ENCODE assay signal across 27 cellular contexts in genomic region chr9:93667627-93668026, GRCh38.
A peak's percentile ranks its signal among the peaks of the same experiment; 100 is the strongest.
DNase-seq lines count a peak whose midpoint lies in the region; ATAC-seq and TF ChIP-seq lines count a peak whose summit lies in the region.
"Had no signal": no experiment of that assay in that cellular context is flagged by ENCODE, and none has a peak within 500 bp of the region (broad histone marks: within the 10 kb centered on the region; RNA-seq: fewer than 3 reads in every experiment).

No MANE protein-coding gene starts in this region.

- 67 to 82% (median 74%) methylated on average over 4 of the region's 4 CpGs for WGBS in psoas muscle, 3 donors

- H3K9me3 ChIP-seq in Peyer's patch = no peaks in the 10 kb centered on the region
- no peaks in the 10 kb centered on the region for H3K9me3 ChIP-seq in left ventricle myocardium inferior (replicated peaks)
- no peaks in the 10 kb centered on the region for H3K9me3 ChIP-seq in psoas muscle
- H3K9me3 ChIP-seq: BLaER1 treated with 17β-estradiol and CSF1 and Interleukin-3, amounts not matched to agents 10 nM and 100 nM; neutrophil; SK-N-SH had no signal

- H3K4me1 ChIP-seq in Peyer's patch (no peaks in the 10 kb centered on the region), left ventricle myocardium inferior (peaks cover 3% of the 10 kb centered on the region), psoas muscle (no peaks in the 10 kb centered on the region)

- peak; percentile 14 for DNase-seq in activated CD4-positive, CD25-positive, alpha-beta regulatory T cell treated with anti-CD3 and anti-CD28 coated beads, Interleukin-2, amount 50 U/mL, for 72 hours
- peak in 2 of 3 donors; percentile 4 to 11 for DNase-seq in Peyer's patch
- peak; percentile 5 for DNase-seq in left ventricle myocardium inferior
- DNase-seq in psoas muscle = peak; percentile 6
- no peak for DNase-seq in stimulated activated CD4-positive, alpha-beta T cell treated with anti-CD3 and anti-CD28 coated beads, Interleukin-2, amount 100 ng/mL, for 48 hours
- DNase-seq: activated CD4-positive, alpha-beta memory T cell treated with anti-CD3 and anti-CD28 coated beads for 36 hours; activated CD4-positive, CD25-positive, alpha-beta regulatory T cell; central memory CD4-positive, alpha-beta T cell; COR-L47; DMS53; foreskin melanocyte; HCEC 1CT; Karpas-422; NCI-H1417 treated with DMSO at 0.1 percent for 48 hours; NCI-H2029 treated with DMSO at 0.1 percent for 48 hours; NCI-H2227 treated with DMSO at 0.1 percent for 48 hours; NCI-H526; SK-N-SH; stimulated activated CD4-positive, alpha-beta T cell treated with anti-CD3 and anti-CD28 coated beads, Interleukin-4, amount 100 ng/mL, for 4 hours had no signal

- ATAC-seq in activated CD4-positive, CD25-positive, alpha-beta regulatory T cell treated with anti-CD3 and anti-CD28 coated beads, Interleukin-2, amount 50 U/mL, for 24 hours = no peak
- no peak for ATAC-seq in psoas muscle
- ATAC-seq in GM21381 (IDR thresholded peaks at IDR 0.05; ENCODE audit: unreplicated experiment) = no peak
- no peak for ATAC-seq in HG02588 (IDR thresholded peaks at IDR 0.05; ENCODE audit: unreplicated experiment)
- ATAC-seq: activated naive CD4-positive, alpha-beta T cell treated with anti-CD3 and anti-CD28 coated beads, Interleukin-2, amount 50 U/mL, for 72 hours; HepG2 had no signal

- H3K27ac ChIP-seq in Peyer's patch (no peak overlapping the region), left ventricle myocardium inferior (replicated peaks) (no peak overlapping the region), psoas muscle (no peak overlapping the region)
- H3K27ac ChIP-seq: 22Rv1, neutrophil had no signal

- no peak for TF ChIP-seq POLR2A in Peyer's patch (IDR thresholded peaks at IDR 0.05)

- H3K4me3 ChIP-seq in Peyer's patch (no peak overlapping the region), left ventricle myocardium inferior (no peak overlapping the region), psoas muscle (no peak overlapping the region)
- H3K4me3 ChIP-seq: BLaER1 treated with 17β-estradiol and CSF1 and Interleukin-3, amounts not matched to agents 10 nM and 100 nM had no signal

- peaks cover 0 to 45% (median 0%) of the 10 kb centered on the region in 3 donors for H3K36me3 ChIP-seq in Peyer's patch
- H3K36me3 ChIP-seq in left ventricle myocardium inferior = peaks cover 48% of the 10 kb centered on the region
- H3K36me3 ChIP-seq in psoas muscle (ENCODE audit: insufficient read depth in 1 of 2, low read depth in 1 of 2) = peaks cover 0 to 50% of the 10 kb centered on the region in 2 donors

- no peaks in the 10 kb centered on the region for H3K27me3 ChIP-seq in Peyer's patch
- no peaks in the 10 kb centered on the region for H3K27me3 ChIP-seq in left ventricle myocardium inferior (ENCODE audit: low read depth)
- no peaks in the 10 kb centered on the region for H3K27me3 ChIP-seq in psoas muscle (ENCODE audit: insufficient read depth in 3 of 3, low read length in 2 of 3)
- H3K27me3 ChIP-seq: BLaER1 treated with 17β-estradiol and CSF1 and Interleukin-3, amounts not matched to agents 10 nM and 100 nM; neutrophil had no signal

- intact Hi-C loops in left ventricle myocardium inferior (cut with micrococcal nuclease) (no loop called here), psoas muscle (cut with DNase I) (no loop called here)

- no peak for TF ChIP-seq CTCF in Peyer's patch (IDR thresholded peaks at IDR 0.05)
- no peak for TF ChIP-seq CTCF in left ventricle myocardium inferior (IDR thresholded peaks at IDR 0.05; ENCODE audit: borderline replicate concordance)
- no peak for TF ChIP-seq CTCF in psoas muscle (IDR thresholded peaks at IDR 0.05)

Comparison
In these comparisons a context has a peak if more than half of its experiments do, and no peak if none do; other contexts are left out.
1. DNase-seq: peak in activated CD4-positive, CD25-positive, alpha-beta regulatory T cell treated with anti-CD3 and anti-CD28 coated beads, Interleukin-2, amount 50 U/mL, for 72 hours (single experiment), Peyer's patch (2 of 3), left ventricle myocardium inferior (single experiment) and psoas muscle (2 of 2); none in stimulated activated CD4-positive, alpha-beta T cell treated with anti-CD3 and anti-CD28 coated beads, Interleukin-2, amount 100 ng/mL, for 48 hours (0 of 2).